ENCODE assay signal across 8 cellular contexts in the genomic region with DNA sequence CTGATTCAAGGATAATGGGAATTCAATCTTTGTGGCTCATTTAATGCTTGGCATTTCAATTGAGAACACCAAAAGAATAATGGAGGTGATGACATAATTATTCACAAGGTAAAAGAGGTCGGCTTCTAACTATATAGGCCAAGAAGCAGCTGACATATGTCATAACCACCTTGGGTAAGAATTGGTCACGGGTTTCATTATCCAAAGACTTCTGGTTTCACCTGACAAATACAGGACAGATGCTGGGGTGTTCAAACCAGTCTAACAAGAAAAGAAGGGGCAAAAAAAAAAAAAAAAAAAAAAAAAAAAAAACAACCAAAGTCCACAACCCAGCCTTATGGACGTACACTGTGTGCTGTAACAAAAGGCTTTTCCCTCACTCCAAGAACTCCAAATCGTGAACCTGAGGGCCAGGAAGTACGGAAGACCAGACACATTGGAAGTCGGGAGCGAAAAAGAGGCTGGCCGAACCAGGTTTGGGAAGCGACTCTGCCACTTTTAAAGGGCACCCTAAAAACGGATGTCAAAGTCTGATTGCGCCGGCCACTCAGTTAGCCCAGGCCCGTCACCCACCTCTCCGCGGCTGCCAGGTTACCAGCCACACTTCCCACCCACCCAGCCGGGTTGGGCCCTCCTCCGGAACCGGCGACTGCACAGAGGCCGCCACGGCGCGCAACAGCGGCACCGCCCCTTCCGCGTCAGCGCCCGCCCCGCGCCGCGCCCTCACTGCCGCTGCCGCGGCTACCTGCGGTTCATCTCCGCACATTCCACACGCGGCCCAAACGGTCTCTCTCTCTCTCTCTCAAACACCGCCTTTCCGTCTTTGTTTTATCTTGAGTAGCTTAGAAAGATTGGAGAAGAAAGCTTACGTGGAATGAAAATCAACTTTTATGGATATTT. TPM values are rescaled to one million over a fixed set of nuclear protein-coding genes. Genes with fewer than 3 reads are reported as not detected.
DNase-seq lines count a peak whose midpoint lies in the region; ATAC-seq and TF ChIP-seq lines count a peak whose summit lies in the region.

A gene with protein sequence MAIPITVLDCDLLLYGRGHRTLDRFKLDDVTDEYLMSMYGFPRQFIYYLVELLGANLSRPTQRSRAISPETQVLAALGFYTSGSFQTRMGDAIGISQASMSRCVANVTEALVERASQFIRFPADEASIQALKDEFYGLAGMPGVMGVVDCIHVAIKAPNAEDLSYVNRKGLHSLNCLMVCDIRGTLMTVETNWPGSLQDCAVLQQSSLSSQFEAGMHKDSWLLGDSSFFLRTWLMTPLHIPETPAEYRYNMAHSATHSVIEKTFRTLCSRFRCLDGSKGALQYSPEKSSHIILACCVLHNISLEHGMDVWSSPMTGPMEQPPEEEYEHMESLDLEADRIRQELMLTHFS (minus strand): TSS at position 677 of the 900 bp plus-strand sequence. CDS start 990 bp downstream, outside the sequence.

- TF ChIP-seq POLR2A in uterus (IDR thresholded peaks at IDR 0.05), result peak in 1 of 2 donors; percentile 52

- H3K36me3 ChIP-seq in uterus, result no peaks in the 10 kb centered on the region

- no peaks in the 10 kb centered on the region for H3K9me3 Mint-ChIP-seq in T-helper 1 cell treated with Interleukin-12 subunit alpha and Interleukin-12 subunit beta and Interleukin-4 antibody, amounts not matched to agents 30 μg/mL and 1 μg/mL, for 36 hours

- H3K4me3 Mint-ChIP-seq in T-helper 1 cell treated with Interleukin-12 subunit alpha and Interleukin-12 subunit beta and Interleukin-4 antibody, amounts not matched to agents 30 μg/mL and 1 μg/mL, for 36 hours, result peak within 1 kb of the TSS; percentile 95

- H3K4me1 ChIP-seq in right cardiac atrium (ENCODE audit: control insufficient read depth, insufficient read depth, low read length) (peaks cover 2% of the 10 kb centered on the region), uterus (no peaks in the 10 kb centered on the region)

- ATAC-seq in HG02840 (IDR thresholded peaks at IDR 0.05; ENCODE audit: low FRiP score, unreplicated experiment) (peak; percentile 93), right cardiac atrium (peak; percentile 99 to 100)

- H3K27me3 ChIP-seq in right cardiac atrium (ENCODE audit: control insufficient read depth, insufficient read depth), result no peaks in the 10 kb centered on the region
- H3K27me3 ChIP-seq in uterus, result no peaks in the 10 kb centered on the region

- under 1% methylated on average over 44 of the region's 44 CpGs for WGBS in right cardiac atrium

- H3K27ac ChIP-seq in angular gyrus (ENCODE audit: low read depth, low read length) (peak within 1 kb of the TSS; percentile 98), right cardiac atrium (ENCODE audit: low read length) (peak within 1 kb of the TSS; percentile 97), uterus (peak within 1 kb of the TSS; percentile 90 to 92)

- in situ Hi-C loops in GM13977 (cut with MboI; ENCODE audit: low pct_unique_long_range_greater_than_20kb, low sequenced_read_pairs, unreplicated experiment), result no loop called here

- H3K27me3 Mint-ChIP-seq in T-helper 1 cell treated with Interleukin-12 subunit alpha and Interleukin-12 subunit beta and Interleukin-4 antibody, amounts not matched to agents 30 μg/mL and 1 μg/mL, for 36 hours (ENCODE audit: low read depth), result no peaks in the 10 kb centered on the region

- H3K9me3 ChIP-seq in right cardiac atrium (ENCODE audit: control insufficient read depth, low read length), result no peaks in the 10 kb centered on the region
- no peaks in the 10 kb centered on the region for H3K9me3 ChIP-seq in uterus

- peak within 1 kb of the TSS; percentile 98 for H3K4me3 ChIP-seq in right cardiac atrium (ENCODE audit: low read length)
- H3K4me3 ChIP-seq in uterus, result peak within 1 kb of the TSS; percentile 85 to 95

- DNase-seq in GM13977 (ENCODE audit: low spot score) (peak; percentile 93), NCI-H1436 (lab: John Stamatoyannopoulos, UW) (peak; percentile 83), right cardiac atrium (peak; percentile 94 to 96 (median 96)), pulmonary artery endothelial cell (ENCODE audit: low read depth, low spot score) (peak; percentile 71), uterus (peak; percentile 79 to 86)

- peak within 1 kb of the TSS; percentile 100 for H3K27ac Mint-ChIP-seq in T-helper 1 cell treated with Interleukin-12 subunit alpha and Interleukin-12 subunit beta and Interleukin-4 antibody, amounts not matched to agents 30 μg/mL and 1 μg/mL, for 36 hours

- intact Hi-C loops in right cardiac atrium (cut with DNase I), result loop anchor here in 1 of 4 donors (10.0 kb wide), 1 partner anchor 232 kb away; the partner anchor contains the start of gene MDK
- intact Hi-C loops in uterus (cut with DNase I; ENCODE audit: low total_unique reads), result no loop called here

- no peak for TF ChIP-seq CTCF in GM13977 (IDR thresholded peaks at IDR 0.05; ENCODE audit: extremely low read depth, insufficient read depth, missing control alignments)
- TF ChIP-seq CTCF in uterus (IDR thresholded peaks at IDR 0.05), result no peak

- peaks cover 33% of the 10 kb centered on the region for H3K4me1 Mint-ChIP-seq in T-helper 1 cell treated with Interleukin-12 subunit alpha and Interleukin-12 subunit beta and Interleukin-4 antibody, amounts not matched to agents 30 μg/mL and 1 μg/mL, for 36 hours (ENCODE audit: low read depth)

- H3K36me3 Mint-ChIP-seq in T-helper 1 cell treated with Interleukin-12 subunit alpha and Interleukin-12 subunit beta and Interleukin-4 antibody, amounts not matched to agents 30 μg/mL and 1 μg/mL, for 36 hours (ENCODE audit: low read depth), result peaks cover 14% of the 10 kb centered on the region

RNA-seq across cellular contexts. Expression of the gene that starts here (rescaled TPM):
- 1 to 10 TPM; 3.1 to 4.1 (median 3.7) TPM for total RNA-seq in right cardiac atrium
- 2.7 TPM for polyA plus RNA-seq in right cardiac atrium
- total RNA-seq in pulmonary artery endothelial cell, result 5.2 and 5.8 TPM in 2 replicates
- total RNA-seq in uterus, result 1 to 10 TPM in 3 of 4 donors, under 1 TPM in 1; 0.77 to 5.0 (median 2.8) TPM

Comparison
In these comparisons a context has a peak if more than half of its experiments do, and no peak if none do; other contexts are left out.
1. Peak in every context shown above with its lines: DNase-seq, ATAC-seq, H3K4me3 ChIP-seq and H3K27ac ChIP-seq.